ENCODE assay signal across 23 cellular contexts in genomic region chr7:79217976-79218626, GRCh38.
"Had no signal": no experiment of that assay in that cellular context is flagged by ENCODE, and none has a peak within 500 bp of the region (broad histone marks: within the 10 kb centered on the region; RNA-seq: fewer than 3 reads in every experiment).

No MANE protein-coding gene starts in this region.

- H3K4me1 Mint-ChIP-seq: memory B cell; naive thymus-derived CD4-positive, alpha-beta T cell; nephron; neural progenitor cell; stimulated activated naive CD8-positive, alpha-beta T cell treated with anti-CD3 and anti-CD28 coated beads, Interleukin-15, amount 100 ng/mL, for 72 hours had no signal

- H3K27ac Mint-ChIP-seq: dendritic cell treated with granulocyte-macrophage colony-stimulating factor and Interleukin-4, amounts not matched to agents 40 ng/mL and 50 ng/mL, for 4 days; memory B cell; mesothelial cell of epicardium; naive thymus-derived CD4-positive, alpha-beta T cell; nephron; neural progenitor cell; stimulated activated naive CD8-positive, alpha-beta T cell treated with anti-CD3 and anti-CD28 coated beads, Interleukin-15, amount 100 ng/mL, for 72 hours; type B pancreatic cell had no signal

- H3K4me3 ChIP-seq: esophagus squamous epithelium, lung, neural progenitor cell, prostate gland, right atrium auricular region, smooth muscle cell, thyroid gland had no signal

- H3K4me1 ChIP-seq: esophagus squamous epithelium, neural progenitor cell, prostate gland, right atrium auricular region, thyroid gland had no signal

- H3K9me3 ChIP-seq: esophagus squamous epithelium, prostate gland, right atrium auricular region, thyroid gland had no signal

- H3K27me3 ChIP-seq: esophagus squamous epithelium, neural progenitor cell, right atrium auricular region, thyroid gland had no signal

- H3K36me3 ChIP-seq: esophagus squamous epithelium, neural progenitor cell, prostate gland, right atrium auricular region, thyroid gland had no signal

- H3K27ac ChIP-seq: esophagus squamous epithelium, neural progenitor cell, prostate gland, right atrium auricular region, thyroid gland had no signal

- H3K4me3 Mint-ChIP-seq: dendritic cell treated with granulocyte-macrophage colony-stimulating factor and Interleukin-4, amounts not matched to agents 40 ng/mL and 50 ng/mL, for 4 days; memory B cell; mesothelial cell of epicardium; naive thymus-derived CD4-positive, alpha-beta T cell; nephron; neural progenitor cell; stimulated activated naive CD8-positive, alpha-beta T cell treated with anti-CD3 and anti-CD28 coated beads, Interleukin-15, amount 100 ng/mL, for 72 hours; type B pancreatic cell had no signal

- H3K9me3 Mint-ChIP-seq: dendritic cell treated with granulocyte-macrophage colony-stimulating factor and Interleukin-4, amounts not matched to agents 40 ng/mL and 50 ng/mL, for 4 days; mesothelial cell of epicardium; nephron; neural progenitor cell; stimulated activated naive CD8-positive, alpha-beta T cell treated with anti-CD3 and anti-CD28 coated beads, Interleukin-15, amount 100 ng/mL, for 72 hours; type B pancreatic cell had no signal

- H3K36me3 Mint-ChIP-seq: memory B cell; mesothelial cell of epicardium; naive thymus-derived CD4-positive, alpha-beta T cell; neural progenitor cell; type B pancreatic cell had no signal

- ATAC-seq: naive thymus-derived CD4-positive, alpha-beta T cell; sciatic nerve; stimulated activated naive CD8-positive, alpha-beta T cell treated with anti-CD3 and anti-CD28 coated beads, Interleukin-15, amount 100 ng/mL, for 72 hours had no signal

- H3K27me3 Mint-ChIP-seq: dendritic cell treated with granulocyte-macrophage colony-stimulating factor and Interleukin-4, amounts not matched to agents 40 ng/mL and 50 ng/mL, for 4 days; memory B cell; naive thymus-derived CD4-positive, alpha-beta T cell; stimulated activated naive CD8-positive, alpha-beta T cell treated with anti-CD3 and anti-CD28 coated beads, Interleukin-15, amount 100 ng/mL, for 72 hours; type B pancreatic cell had no signal

- DNase-seq: cerebellar nuclear complex; effector memory CD4-positive, alpha-beta T cell; erythroblast; esophagus squamous epithelium; naive thymus-derived CD4-positive, alpha-beta T cell; stimulated activated CD4-positive, alpha-beta T cell treated with anti-CD3 and anti-CD28 coated beads, Interleukin-12 subunit alpha, Interleukin-12 subunit beta, amount 100 ng/mL, for 4 hours; stimulated activated CD4-positive, alpha-beta T cell treated with anti-CD3 and anti-CD28 coated beads, Interleukin-1b, Interleukin-23, amount 100 ng/mL, for 48 hours; stimulated activated CD4-positive, alpha-beta T cell treated with anti-CD3 and anti-CD28 coated beads, Interleukin-4, amount 100 ng/mL, for 1 hour; stimulated activated CD8-positive, alpha-beta memory T cell treated with anti-CD3 and anti-CD28 coated beads, Interleukin-4, amount 100 ng/mL, for 48 hours; stimulated activated naive CD4-positive, alpha-beta T cell; stimulated activated naive CD8-positive, alpha-beta T cell treated with anti-CD3 and anti-CD28 coated beads, Interleukin-15, amount 100 ng/mL, for 72 hours; thyroid gland had no signal
